ENCODE assay signal across 8 cellular contexts in genomic region chr11:16820324-16821092, GRCh38.
DNase-seq lines count a peak whose midpoint lies in the region; ATAC-seq and TF ChIP-seq lines count a peak whose summit lies in the region.

No MANE protein-coding gene starts in this region.

- DNase-seq in DMS114 treated with DMSO at 0.1 percent for 48 hours (lab: John Stamatoyannopoulos, UW; ENCODE audit: unreplicated experiment), result peak; percentile 10
- peak; percentile 93 for DNase-seq in HT-29 (ENCODE audit: low spot score)
- peak; percentile 57 for DNase-seq in activated T-cell treated with anti-CD3 and anti-CD28 coated beads, Interleukin-2, amount 50 U/mL, for 1 hour
- peak; percentile 73 for DNase-seq in fibroblast of mammary gland (ENCODE audit: low read depth)
- DNase-seq in neural progenitor cell (ENCODE audit: low spot score), result peak; percentile 90
- peak; percentile 81 for DNase-seq in stomach

- peak; percentile 87 for TF ChIP-seq CTCF in OCI-LY1 (IDR thresholded peaks at IDR 0.05; ENCODE audit: low read length)
- TF ChIP-seq CTCF in fibroblast of mammary gland (conservative IDR thresholded peaks at IDR 0.05; ENCODE audit: control insufficient read depth, insufficient read depth, low read depth, low read length), result peak; percentile 91
- peak; percentile 100 for TF ChIP-seq CTCF in neural progenitor cell (IDR thresholded peaks at IDR 0.05)
- TF ChIP-seq CTCF in stomach (IDR thresholded peaks at IDR 0.05), result peak in 5 of 7 experiments; percentile 54 to 82 (median 79)

- peaks cover 12% of the 10 kb centered on the region for H3K36me3 Mint-ChIP-seq in neural progenitor cell

- no peaks in the 10 kb centered on the region for H3K9me3 ChIP-seq in OCI-LY1 (ENCODE audit: low read length)
- H3K9me3 ChIP-seq in neural progenitor cell (ENCODE audit: low read depth), result no peaks in the 10 kb centered on the region
- no peaks in the 10 kb centered on the region for H3K9me3 ChIP-seq in stomach

- intact Hi-C loops in stomach (cut with DNase I; ENCODE audit: low total_unique reads), result no loop called here

- H3K4me3 ChIP-seq in OCI-LY1 (ENCODE audit: low read depth, low read length, poor library complexity, severe bottlenecking), result no peak overlapping the region
- H3K4me3 ChIP-seq in fibroblast of mammary gland (ENCODE audit: control insufficient read depth, low read depth, low read length), result no peak overlapping the region
- H3K4me3 ChIP-seq in neural progenitor cell, result no peak overlapping the region
- no peak overlapping the region for H3K4me3 ChIP-seq in stomach

- WGBS in stomach, 5 donors, result 27 to 35% (median 33%) methylated on average over 8 of the region's 8 CpGs

- no peak for TF ChIP-seq EP300 in stomach (IDR thresholded peaks at IDR 0.05)

- H3K4me1 Mint-ChIP-seq in neural progenitor cell, result peaks cover 32% of the 10 kb centered on the region

- H3K9ac ChIP-seq in OCI-LY1 (ENCODE audit: low read length) (no peak overlapping the region), neural progenitor cell (no peak overlapping the region)

- no peaks in the 10 kb centered on the region for H3K79me2 ChIP-seq in OCI-LY1 (ENCODE audit: insufficient read depth, low read length)
- no peaks in the 10 kb centered on the region for H3K79me2 ChIP-seq in neural progenitor cell (ENCODE audit: low read depth)

- H3F3A ChIP-seq in OCI-LY1 (ENCODE audit: insufficient read depth, low read length) (no peaks in the 10 kb centered on the region), neural progenitor cell (ENCODE audit: low read depth) (peaks cover 18% of the 10 kb centered on the region)

- no peak overlapping the region for H3K4me3 Mint-ChIP-seq in neural progenitor cell

- no peak overlapping the region for H2AFZ ChIP-seq in OCI-LY1 (ENCODE audit: low read length)
- no peak overlapping the region for H2AFZ ChIP-seq in neural progenitor cell (replicated peaks)

- H3K27me3 ChIP-seq in OCI-LY1 (ENCODE audit: insufficient read depth, low read length) (no peaks in the 10 kb centered on the region), neural progenitor cell (no peaks in the 10 kb centered on the region), stomach (no peaks in the 10 kb centered on the region)

- peaks cover 9% of the 10 kb centered on the region for H3K27me3 Mint-ChIP-seq in neural progenitor cell (ENCODE audit: insufficient read depth, low read depth)

- H4K20me1 ChIP-seq in OCI-LY1 (ENCODE audit: insufficient read depth, low read length), result no peaks in the 10 kb centered on the region
- H4K20me1 ChIP-seq in neural progenitor cell (ENCODE audit: low read depth), result peaks cover 11% of the 10 kb centered on the region

- ATAC-seq in GM21390 (IDR thresholded peaks at IDR 0.05; ENCODE audit: unreplicated experiment), result peak; percentile 94

- no peak overlapping the region for H3K4me2 ChIP-seq in OCI-LY1 (ENCODE audit: low read length)
- H3K4me2 ChIP-seq in neural progenitor cell, result no peak overlapping the region

- H3K9me2 ChIP-seq in OCI-LY1 (ENCODE audit: low read depth, low read length), result no peaks in the 10 kb centered on the region

- H3K36me3 ChIP-seq in OCI-LY1 (ENCODE audit: insufficient read depth, low read length) (no peaks in the 10 kb centered on the region), neural progenitor cell (no peaks in the 10 kb centered on the region), stomach (peaks cover 0 to 27% (median 26%) of the 10 kb centered on the region in 4 donors)

- H3K27ac ChIP-seq in OCI-LY1 (ENCODE audit: low read depth, low read length, poor library complexity, severe bottlenecking) (no peak overlapping the region), neural progenitor cell (no peak overlapping the region), stomach (peak overlapping the region in 2 of 5 donors; percentile 11 to 17)

- H3K27ac Mint-ChIP-seq in neural progenitor cell, result no peak overlapping the region

- TF ChIP-seq POLR2A in stomach (IDR thresholded peaks at IDR 0.05), result no peak

- H3K9me3 Mint-ChIP-seq in neural progenitor cell, result no peaks in the 10 kb centered on the region

- H3K4me1 ChIP-seq in OCI-LY1 (ENCODE audit: insufficient read depth, low read length, severe bottlenecking) (no peaks in the 10 kb centered on the region), neural progenitor cell (peaks cover 42% of the 10 kb centered on the region), stomach (peaks cover 17 to 34% (median 21%) of the 10 kb centered on the region in 4 donors)

Comparison
In these comparisons a context has a peak if more than half of its experiments do, and no peak if none do; other contexts are left out.
1. DNase-seq: peak in every context shown above with its lines; median percentile 93 in HT-29; 90 in neural progenitor cell; 81 in stomach; 73 in fibroblast of mammary gland; 57 in activated T-cell treated with anti-CD3 and anti-CD28 coated beads, Interleukin-2, amount 50 U/mL, for 1 hour; 10 in DMS114 treated with DMSO at 0.1 percent for 48 hours.